ENCODE assay signal across 9 cellular contexts in the genomic region with DNA sequence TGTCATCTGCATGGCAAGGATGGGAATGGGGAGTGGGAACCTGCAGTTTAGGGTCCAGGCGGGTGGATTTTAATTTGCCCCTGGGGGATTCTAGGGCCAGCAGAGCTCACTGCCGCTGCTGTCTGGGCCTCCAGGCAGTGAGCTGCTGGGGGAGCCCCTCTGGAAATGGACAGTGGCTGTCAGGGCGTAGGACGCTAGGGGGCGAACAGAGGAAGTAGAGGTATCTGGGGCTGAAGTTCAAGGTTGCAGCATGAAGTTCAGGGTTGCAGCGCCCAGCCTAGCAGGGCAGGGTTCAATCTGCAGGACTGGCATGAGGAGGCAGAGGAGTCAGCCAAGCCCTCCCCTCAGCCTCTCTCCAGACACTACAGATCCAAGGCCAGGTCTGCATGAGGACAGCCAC. TPM values are rescaled to one million over a fixed set of nuclear protein-coding genes. Genes with fewer than 3 reads are reported as not detected.
DNase-seq lines count a peak whose midpoint lies in the region; ATAC-seq and TF ChIP-seq lines count a peak whose summit lies in the region.
"Had no signal": no experiment of that assay in that cellular context is flagged by ENCODE, and none has a peak within 500 bp of the region (broad histone marks: within the 10 kb centered on the region; RNA-seq: fewer than 3 reads in every experiment).

No MANE protein-coding gene starts in this region.

- ATAC-seq in foreskin keratinocyte (no peak), GM19023 (IDR thresholded peaks at IDR 0.05; ENCODE audit: unreplicated experiment) (no peak), HG03196 (IDR thresholded peaks at IDR 0.05; ENCODE audit: unreplicated experiment) (no peak)

- H3K27ac ChIP-seq in foreskin keratinocyte = no peak overlapping the region
- H3K27ac ChIP-seq: pancreas had no signal

- H3K4me1 ChIP-seq in foreskin keratinocyte = no peaks in the 10 kb centered on the region
- H3K4me1 ChIP-seq: pancreas had no signal

- peak; percentile 15 to 50 (median 34) for DNase-seq in stimulated activated naive CD4-positive, alpha-beta T cell (lab: John Stamatoyannopoulos, UW)
- DNase-seq in stimulated activated naive CD4-positive, alpha-beta T cell treated with Interleukin-2 at 50 U/mL for 16 hours (lab: John Stamatoyannopoulos, UW) = no peak
- DNase-seq in activated CD4-positive, alpha-beta T cell treated with anti-CD3 and anti-CD28 coated beads for 48 hours = peak; percentile 63
- DNase-seq in foreskin keratinocyte (no peak), CD1c-positive myeloid dendritic cell (ENCODE audit: extremely low spot score) (no peak)
- DNase-seq in central memory CD4-positive, alpha-beta T cell = no peak

- H3K27me3 ChIP-seq in foreskin keratinocyte = no peaks in the 10 kb centered on the region
- H3K27me3 ChIP-seq: pancreas had no signal

- TF ChIP-seq CTCF in foreskin keratinocyte (conservative IDR thresholded peaks at IDR 0.05) = peak; percentile 39

RNA-seq across cellular contexts. Expression of a gene that starts 49.5 kb away (rescaled TPM):
- 13.9 and 21.1 TPM in 2 replicates for total RNA-seq in foreskin keratinocyte
- polyA plus RNA-seq in foreskin keratinocyte = 7.3 and 11.3 TPM in 2 replicates

Comparison
In these comparisons a context has a peak if more than half of its experiments do, and no peak if none do; other contexts are left out.
1. DNase-seq: peak in stimulated activated naive CD4-positive, alpha-beta T cell (6 of 6) and activated CD4-positive, alpha-beta T cell treated with anti-CD3 and anti-CD28 coated beads for 48 hours (single experiment); none in stimulated activated naive CD4-positive, alpha-beta T cell treated with Interleukin-2 at 50 U/mL for 16 hours (single experiment), foreskin keratinocyte (0 of 2), CD1c-positive myeloid dendritic cell (single experiment) and central memory CD4-positive, alpha-beta T cell (single experiment).